In genomic region chr2:240965296-240965904, GRCh38 we compare ENCODE assay signal across 1 cellular context.
TF ChIP-seq lines count a peak whose summit lies in the region.

No MANE protein-coding gene starts in this region.

TF ChIP-seq in liver, 16 proteins besides CTCF, POLR2A, EP300 and RAD21 (continued from another document):
- no peak for TF ChIP-seq ATF3 (IDR thresholded peaks at IDR 0.05)
- TF ChIP-seq FOXA2 (IDR thresholded peaks at IDR 0.05) = no peak
- TF ChIP-seq MAX (IDR thresholded peaks at IDR 0.05) = no peak
- no peak for TF ChIP-seq GABPA (IDR thresholded peaks at IDR 0.05 in 1 of 2, conservative IDR thresholded peaks at IDR 0.05 in 1 of 2)
- no peak for TF ChIP-seq JUND (IDR thresholded peaks at IDR 0.05)
- no peak for TF ChIP-seq REST (IDR thresholded peaks at IDR 0.05)
- TF ChIP-seq, protein P1, sequence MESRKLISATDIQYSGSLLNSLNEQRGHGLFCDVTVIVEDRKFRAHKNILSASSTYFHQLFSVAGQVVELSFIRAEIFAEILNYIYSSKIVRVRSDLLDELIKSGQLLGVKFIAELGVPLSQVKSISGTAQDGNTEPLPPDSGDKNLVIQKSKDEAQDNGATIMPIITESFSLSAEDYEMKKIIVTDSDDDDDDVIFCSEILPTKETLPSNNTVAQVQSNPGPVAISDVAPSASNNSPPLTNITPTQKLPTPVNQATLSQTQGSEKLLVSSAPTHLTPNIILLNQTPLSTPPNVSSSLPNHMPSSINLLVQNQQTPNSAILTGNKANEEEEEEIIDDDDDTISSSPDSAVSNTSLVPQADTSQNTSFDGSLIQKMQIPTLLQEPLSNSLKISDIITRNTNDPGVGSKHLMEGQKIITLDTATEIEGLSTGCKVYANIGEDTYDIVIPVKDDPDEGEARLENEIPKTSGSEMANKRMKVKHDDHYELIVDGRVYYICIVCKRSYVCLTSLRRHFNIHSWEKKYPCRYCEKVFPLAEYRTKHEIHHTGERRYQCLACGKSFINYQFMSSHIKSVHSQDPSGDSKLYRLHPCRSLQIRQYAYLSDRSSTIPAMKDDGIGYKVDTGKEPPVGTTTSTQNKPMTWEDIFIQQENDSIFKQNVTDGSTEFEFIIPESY (IDR thresholded peaks at IDR 0.05) = no peak
- no peak for TF ChIP-seq RXRA (IDR thresholded peaks at IDR 0.05)
